ENCODE assay signal across 11 cellular contexts in the genomic region with DNA sequence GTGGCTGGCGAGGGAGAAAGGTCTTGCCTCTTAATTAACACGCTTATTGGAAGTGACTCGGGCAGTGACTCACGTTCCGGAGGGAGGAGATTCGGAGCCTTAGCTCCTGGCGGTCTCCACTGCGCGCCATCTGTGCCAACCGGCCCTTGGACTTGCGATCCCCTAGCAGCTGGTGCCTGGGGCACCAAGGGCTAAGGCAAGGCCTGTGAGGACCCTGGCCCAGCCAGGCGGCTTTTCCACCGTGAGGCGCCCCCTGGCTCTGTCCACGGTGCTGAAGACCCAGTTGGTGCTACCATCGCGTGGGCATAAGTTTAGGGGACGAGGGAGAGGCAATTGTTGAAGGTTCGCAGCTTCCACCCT. TPM values are rescaled to one million over a fixed set of nuclear protein-coding genes. Genes with fewer than 3 reads are reported as not detected.
DNase-seq lines count a peak whose midpoint lies in the region; ATAC-seq, FAIRE-seq and TF ChIP-seq lines count a peak whose summit lies in the region.
"Had no signal": no experiment of that assay in that cellular context is flagged by ENCODE, and none has a peak within 500 bp of the region (broad histone marks: within the 10 kb centered on the region; RNA-seq: fewer than 3 reads in every experiment).

No MANE protein-coding gene starts in this region.

- DNase-seq in AG10803 (ENCODE audit: low read depth), result peak; percentile 9
- DNase-seq in G401 (ENCODE audit: low spot score), result peak; percentile 12
- DNase-seq in activated T-cell treated with anti-CD3 and anti-CD28 coated beads, Interleukin-2, amount 50 U/mL, for 72 hours, result peak; percentile 12 to 23
- peak; percentile 71 for DNase-seq in kidney
- DNase-seq in T-helper 9 cell, result no peak
- DNase-seq: PC-3 had no signal

- no peak overlapping the region for H3K9ac ChIP-seq in kidney (ENCODE audit: low read length in 2 of 2)

- peak; percentile 31 to 40 for ATAC-seq in activated T-cell treated with anti-CD3 and anti-CD28 coated beads, Interleukin-2, amount 50 U/mL, for 72 hours (replicated peaks in 1 of 2)
- ATAC-seq in HG03354 (IDR thresholded peaks at IDR 0.05; ENCODE audit: poor library complexity, severe bottlenecking, unreplicated experiment), result no peak
- no peak for ATAC-seq in GM18867 (IDR thresholded peaks at IDR 0.05; ENCODE audit: unreplicated experiment)
- ATAC-seq in GM21423 (IDR thresholded peaks at IDR 0.05; ENCODE audit: unreplicated experiment), result no peak
- ATAC-seq: PC-3 had no signal

- H3K4me3 ChIP-seq in AG10803 (ENCODE audit: low read length) (no peak overlapping the region), kidney (ENCODE audit: low read length in 2 of 2) (no peak overlapping the region)

- H3K9me3 ChIP-seq in kidney (ENCODE audit: control insufficient read depth in 1 of 2, low read length in 2 of 2), result no peaks in the 10 kb centered on the region

- H3K27ac Mint-ChIP-seq in activated T-cell treated with anti-CD3 and anti-CD28 coated beads, Interleukin-2, amount 50 U/mL, for 72 hours, result no peak overlapping the region
- H3K27ac Mint-ChIP-seq: natural killer cell treated with Interleukin-12 subunit alpha and Interleukin-12 subunit beta and Interleukin-15 and Interleukin-18, amount 100 ng/mL, for 72 hours had no signal

- no peaks in the 10 kb centered on the region for H3K9me3 Mint-ChIP-seq in activated T-cell treated with anti-CD3 and anti-CD28 coated beads, Interleukin-2, amount 50 U/mL, for 72 hours
- H3K9me3 Mint-ChIP-seq: natural killer cell treated with Interleukin-12 subunit alpha and Interleukin-12 subunit beta and Interleukin-15 and Interleukin-18, amount 100 ng/mL, for 72 hours had no signal

- H3K27me3 Mint-ChIP-seq in activated T-cell treated with anti-CD3 and anti-CD28 coated beads, Interleukin-2, amount 50 U/mL, for 72 hours (ENCODE audit: low read depth), result peaks cover 84% of the 10 kb centered on the region

- H3K4me1 Mint-ChIP-seq in activated T-cell treated with anti-CD3 and anti-CD28 coated beads, Interleukin-2, amount 50 U/mL, for 72 hours (ENCODE audit: low read depth), result peaks cover 14% of the 10 kb centered on the region

- H3K4me1 ChIP-seq in kidney (ENCODE audit: control insufficient read depth in 1 of 2, insufficient read depth in 1 of 2, low read depth in 1 of 2, low read length in 2 of 2), result peaks cover 0 to 13% of the 10 kb centered on the region in 2 donors

- FAIRE-seq in kidney (lab: Jason Lieb, UNC), result no peak

- in situ Hi-C loops in G401 (cut with HindIII; ENCODE audit: low sequenced_read_pairs), result no loop called here

- H3K36me3 ChIP-seq in kidney (ENCODE audit: control insufficient read depth in 1 of 2, insufficient read depth in 2 of 2, low read length in 2 of 2), result no peaks in the 10 kb centered on the region

- H3K4me3 Mint-ChIP-seq in activated T-cell treated with anti-CD3 and anti-CD28 coated beads, Interleukin-2, amount 50 U/mL, for 72 hours, result peak overlapping the region; percentile 45 to 72

- H3K36me3 Mint-ChIP-seq in activated T-cell treated with anti-CD3 and anti-CD28 coated beads, Interleukin-2, amount 50 U/mL, for 72 hours (ENCODE audit: insufficient read depth in 2 of 2), result no peaks in the 10 kb centered on the region
- H3K36me3 Mint-ChIP-seq: natural killer cell treated with Interleukin-12 subunit alpha and Interleukin-12 subunit beta and Interleukin-15 and Interleukin-18, amount 100 ng/mL, for 72 hours had no signal

- intact Hi-C loops in kidney (cut with DNase I), result no loop called here

- TF ChIP-seq CTCF in AG10803 (conservative IDR thresholded peaks at IDR 0.05; ENCODE audit: low read length) (no peak), kidney (IDR thresholded peaks at IDR 0.05; ENCODE audit: borderline replicate concordance, extremely low read depth, insufficient read depth) (no peak)

- H3K27ac ChIP-seq in kidney (ENCODE audit: low read depth in 2 of 2, low read length in 2 of 2), result no peak overlapping the region

RNA-seq across cellular contexts. Expression of a gene that starts 1.3 kb away (rescaled TPM):
- total RNA-seq in G401 (2014; rRNA removed; shearing (Covaris generic)), result not detected in 2 replicates
- total RNA-seq in activated T-cell treated with anti-CD3 and anti-CD28 coated beads, Interleukin-2, amount 50 U/mL, for 72 hours, result not detected
- total RNA-seq in kidney, result 0.06 TPM
- 1.7 TPM for polyA plus RNA-seq in kidney (ENCODE audit: insufficient read depth, low read depth, low replicate concordance)
- total RNA-seq: natural killer cell treated with Interleukin-12 subunit alpha and Interleukin-12 subunit beta and Interleukin-15 and Interleukin-18, amount 100 ng/mL, for 72 hours; PC-3 had no signal
- polyA plus RNA-seq: esophagus had no signal

Comparison
In these comparisons a context has a peak if more than half of its experiments do, and no peak if none do; other contexts are left out.
1. ATAC-seq: peak in activated T-cell treated with anti-CD3 and anti-CD28 coated beads, Interleukin-2, amount 50 U/mL, for 72 hours (2 of 2); none in HG03354 (single experiment), GM18867 (single experiment) and GM21423 (single experiment).